In the genomic region with DNA sequence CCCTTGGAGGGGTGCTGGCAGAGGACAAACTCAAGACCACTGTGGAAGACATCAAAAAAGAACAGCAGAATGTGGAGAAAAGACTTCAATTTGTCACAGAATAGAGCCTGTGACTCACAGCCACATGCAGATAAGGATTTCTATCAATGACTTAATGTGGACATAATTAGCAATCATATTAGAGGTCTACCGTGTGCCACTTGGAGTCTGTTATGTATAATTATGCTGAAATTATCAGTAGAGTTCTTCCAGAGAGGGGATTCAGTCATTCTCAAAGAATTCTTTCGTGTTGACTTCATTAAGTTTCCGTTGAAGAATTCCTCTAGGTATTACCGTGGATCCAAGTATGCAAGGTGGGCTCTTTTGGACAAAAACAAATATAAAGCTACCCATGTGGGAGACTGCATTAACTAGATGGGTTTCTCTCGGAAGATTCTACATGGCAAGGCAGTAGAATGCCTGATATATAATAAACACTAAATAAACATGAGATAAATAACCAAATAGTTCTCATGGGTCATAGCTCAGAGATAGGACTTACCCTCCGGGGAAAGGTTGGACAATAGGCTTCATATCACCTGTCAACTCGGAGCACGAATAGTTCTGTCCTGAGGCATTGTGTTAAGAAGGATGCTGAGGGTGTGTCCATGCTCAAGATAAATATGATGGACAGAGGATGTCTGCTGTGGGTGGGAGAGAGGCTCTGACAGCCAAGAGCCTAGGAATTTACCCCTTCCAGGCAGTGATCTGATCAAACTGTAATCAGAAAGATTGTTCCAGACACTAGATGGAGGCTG, we compare ENCODE assay signal across 13 cellular contexts.
"Had no signal": no experiment of that assay in that cellular context is flagged by ENCODE, and none has a peak within 500 bp of the region (broad histone marks: within the 10 kb centered on the region; RNA-seq: fewer than 3 reads in every experiment).

No MANE protein-coding gene starts in this region.

- H3K4me1 Mint-ChIP-seq: activated CD4-positive, alpha-beta T cell treated with anti-CD3 and anti-CD28 coated beads, Interleukin-2, amount 10 ng/mL, durations not matched to agents 24 days and 14 days; memory B cell; stimulated activated effector memory CD8-positive, alpha-beta T cell treated with anti-CD3 and anti-CD28 coated beads, Interleukin-12 subunit alpha, Interleukin-12 subunit beta, amount 100 ng/mL, for 72 hours; T-cell had no signal

- H3K36me3 Mint-ChIP-seq: memory B cell; natural killer cell treated with Interleukin-12 subunit alpha and Interleukin-12 subunit beta and Interleukin-15 and Interleukin-18, amount 100 ng/mL, for 72 hours; stimulated activated effector memory CD8-positive, alpha-beta T cell treated with anti-CD3 and anti-CD28 coated beads, Interleukin-12 subunit alpha, Interleukin-12 subunit beta, amount 100 ng/mL, for 72 hours; T-cell; WTC11 had no signal

- H3K9me3 ChIP-seq: esophagus squamous epithelium, psoas muscle, right lobe of liver, tibial artery had no signal

- H3K27ac ChIP-seq: esophagus squamous epithelium, psoas muscle, right lobe of liver, tibial artery had no signal

- H3K4me3 Mint-ChIP-seq: activated CD4-positive, alpha-beta T cell treated with anti-CD3 and anti-CD28 coated beads, Interleukin-2, amount 10 ng/mL, durations not matched to agents 24 days and 14 days; activated T-helper 1 cell treated with anti-CD3 and anti-CD28 coated beads, Interleukin-12 subunit alpha, Interleukin-12 subunit beta, Interleukin-2, Interleukin-4 antibody, amounts not matched to agents 30 ng/mL and 10 ng/mL and 1 ng/mL, durations not matched to agents 14 hours and 24 hours and 36 hours; memory B cell; natural killer cell treated with Interleukin-12 subunit alpha and Interleukin-12 subunit beta and Interleukin-15 and Interleukin-18, amount 100 ng/mL, for 72 hours; stimulated activated effector memory CD8-positive, alpha-beta T cell treated with anti-CD3 and anti-CD28 coated beads, Interleukin-12 subunit alpha, Interleukin-12 subunit beta, amount 100 ng/mL, for 72 hours; T-cell; WTC11 had no signal

- H3K27me3 ChIP-seq: right lobe of liver, tibial artery had no signal

- H3K4me1 ChIP-seq: psoas muscle, right lobe of liver had no signal

- H3K36me3 ChIP-seq: esophagus squamous epithelium, right lobe of liver, tibial artery had no signal

- H3K4me3 ChIP-seq: esophagus squamous epithelium, psoas muscle, right lobe of liver, tibial artery had no signal

- H3K9me3 Mint-ChIP-seq: activated CD4-positive, alpha-beta T cell treated with anti-CD3 and anti-CD28 coated beads, Interleukin-2, amount 10 ng/mL, durations not matched to agents 24 days and 14 days; activated T-helper 1 cell treated with anti-CD3 and anti-CD28 coated beads, Interleukin-12 subunit alpha, Interleukin-12 subunit beta, Interleukin-2, Interleukin-4 antibody, amounts not matched to agents 30 ng/mL and 10 ng/mL and 1 ng/mL, durations not matched to agents 14 hours and 24 hours and 36 hours; natural killer cell treated with Interleukin-12 subunit alpha and Interleukin-12 subunit beta and Interleukin-15 and Interleukin-18, amount 100 ng/mL, for 72 hours; stimulated activated effector memory CD8-positive, alpha-beta T cell treated with anti-CD3 and anti-CD28 coated beads, Interleukin-12 subunit alpha, Interleukin-12 subunit beta, amount 100 ng/mL, for 72 hours; T-cell; WTC11 had no signal

- DNase-seq: activated CD4-positive, alpha-beta T cell treated with anti-CD3 and anti-CD28 coated beads, Interleukin-2, amount 10 ng/mL, durations not matched to agents 24 days and 14 days; activated naive CD4-positive, alpha-beta T cell; esophagus squamous epithelium; foreskin fibroblast; psoas muscle; right lobe of liver; T-cell; tibial artery had no signal

- H3K27ac Mint-ChIP-seq: activated CD4-positive, alpha-beta T cell treated with anti-CD3 and anti-CD28 coated beads, Interleukin-2, amount 10 ng/mL, durations not matched to agents 24 days and 14 days; activated T-helper 1 cell treated with anti-CD3 and anti-CD28 coated beads, Interleukin-12 subunit alpha, Interleukin-12 subunit beta, Interleukin-2, Interleukin-4 antibody, amounts not matched to agents 30 ng/mL and 10 ng/mL and 1 ng/mL, durations not matched to agents 14 hours and 24 hours and 36 hours; memory B cell; natural killer cell treated with Interleukin-12 subunit alpha and Interleukin-12 subunit beta and Interleukin-15 and Interleukin-18, amount 100 ng/mL, for 72 hours; stimulated activated effector memory CD8-positive, alpha-beta T cell treated with anti-CD3 and anti-CD28 coated beads, Interleukin-12 subunit alpha, Interleukin-12 subunit beta, amount 100 ng/mL, for 72 hours; T-cell; WTC11 had no signal
